In the genomic region with DNA sequence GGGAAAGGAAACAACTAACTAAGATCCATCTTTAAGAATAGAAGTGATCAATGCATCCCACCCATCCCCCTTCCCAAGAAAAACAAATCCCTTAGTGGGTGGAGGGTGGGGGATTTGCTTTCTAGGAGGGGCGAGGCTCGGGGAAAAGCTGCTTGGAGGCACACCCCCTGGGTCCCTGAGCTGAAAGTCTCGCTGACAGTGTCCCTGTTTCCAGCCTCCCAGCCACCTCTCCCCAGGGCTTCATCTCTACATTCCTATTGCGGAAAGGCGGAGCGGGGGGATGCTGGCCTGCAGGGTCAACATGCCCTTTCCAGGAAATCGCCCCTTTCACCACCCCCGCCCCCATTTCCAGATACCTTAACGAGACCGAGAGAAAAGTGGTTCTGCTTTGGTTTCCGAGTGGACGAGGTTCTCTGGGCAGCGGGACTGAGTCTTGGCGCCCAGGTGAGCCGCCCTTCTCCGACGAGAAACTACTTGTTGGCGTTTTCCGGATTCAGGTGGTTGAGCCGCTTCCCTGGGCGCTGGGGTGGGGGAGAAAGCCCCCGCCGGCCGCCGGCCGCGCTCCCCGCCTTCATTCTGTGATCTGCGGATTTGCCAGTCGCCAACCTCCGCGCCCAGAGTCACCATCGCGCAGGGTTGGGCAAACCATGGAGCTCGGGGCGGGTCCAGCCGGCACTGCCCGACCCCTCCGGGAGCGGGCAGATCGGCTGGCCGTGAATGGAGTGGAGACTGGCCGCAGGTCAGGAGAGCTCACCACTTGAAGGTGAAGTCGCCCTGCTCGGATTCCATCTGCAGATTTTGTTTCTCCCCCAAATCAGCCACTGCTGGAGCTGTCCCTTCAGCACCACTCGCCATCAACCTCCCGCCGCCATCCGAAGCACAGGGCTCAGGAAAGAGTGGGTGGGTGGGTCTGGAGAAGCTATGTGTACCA, we compare ENCODE assay signal across 8 cellular contexts. TPM values are rescaled to one million over a fixed set of nuclear protein-coding genes. Genes with fewer than 3 reads are reported as not detected.
DNase-seq lines count a peak whose midpoint lies in the region; ATAC-seq and TF ChIP-seq lines count a peak whose summit lies in the region.

No MANE protein-coding gene starts in this region.

- H3K9ac ChIP-seq in iPS-15b (ENCODE audit: low read depth, low read length) = no peak overlapping the region

- no peak for ATAC-seq in thoracic aorta (ENCODE audit: insufficient number of reproducible peaks, low FRiP score, low read depth)
- ATAC-seq in HG02981 (IDR thresholded peaks at IDR 0.05; ENCODE audit: unreplicated experiment) = no peak

- H3K4me3 ChIP-seq in WERI-Rb-1 (ENCODE audit: low read depth, low read length) (peak overlapping the region; percentile 85), iPS-15b (ENCODE audit: low read depth, low read length) (peak overlapping the region; percentile 61), thoracic aorta (peak overlapping the region; percentile 15)

- peaks cover 11% of the 10 kb centered on the region for H3K36me3 ChIP-seq in WERI-Rb-1
- H3K36me3 ChIP-seq in iPS-15b (ENCODE audit: control insufficient read depth, insufficient read depth, low read length) = no peaks in the 10 kb centered on the region
- no peaks in the 10 kb centered on the region for H3K36me3 ChIP-seq in thoracic aorta

- peak overlapping the region; percentile 57 for H3K27ac ChIP-seq in WERI-Rb-1
- H3K27ac ChIP-seq in thoracic aorta = no peak overlapping the region

- peak; percentile 16 for DNase-seq in activated T-cell treated with anti-CD3 and anti-CD28 coated beads for 48 hours (ENCODE audit: low read depth)
- DNase-seq in activated T-cell treated with anti-CD3 and anti-CD28 coated beads, Interleukin-2, amount 50 U/mL, for 1 hour = no peak
- DNase-seq in WERI-Rb-1 = peak; percentile 59
- DNase-seq in thoracic aorta (ENCODE audit: low spot score) = no peak
- DNase-seq in RKO (ENCODE audit: low spot score) = no peak
- no peak for DNase-seq in SIG-M5 treated with dmso at 0.1 percent for 504 hours (lab: John Stamatoyannopoulos, UW; ENCODE audit: unreplicated experiment)

- H3K9me3 ChIP-seq in WERI-Rb-1 (ENCODE audit: severe bottlenecking) = no peaks in the 10 kb centered on the region
- H3K9me3 ChIP-seq in iPS-15b (ENCODE audit: control insufficient read depth, insufficient read depth, low read length) = no peaks in the 10 kb centered on the region
- no peaks in the 10 kb centered on the region for H3K9me3 ChIP-seq in thoracic aorta

- TF ChIP-seq CTCF in WERI-Rb-1 (IDR thresholded peaks at IDR 0.05; ENCODE audit: low read depth, low read length) (no peak), thoracic aorta (IDR thresholded peaks at IDR 0.05) (no peak)

- H3K4me1 ChIP-seq in iPS-15b (ENCODE audit: control insufficient read depth, insufficient read depth, low read length) (peaks cover 2% of the 10 kb centered on the region), thoracic aorta (ENCODE audit: control insufficient read depth in 1 of 2, low read depth in 2 of 2) (no peaks in the 10 kb centered on the region)

- H3K27me3 ChIP-seq in WERI-Rb-1 (ENCODE audit: insufficient read depth, low read depth, severe bottlenecking) (no peaks in the 10 kb centered on the region), iPS-15b (ENCODE audit: control insufficient read depth, insufficient read depth, low read length) (peaks cover 48% of the 10 kb centered on the region), thoracic aorta (replicated peaks; ENCODE audit: insufficient read depth) (peaks cover 6% of the 10 kb centered on the region)

RNA-seq across cellular contexts. Expression of a gene that starts 0.5 kb away (rescaled TPM):
- total RNA-seq in thoracic aorta = not detected

Comparison
In these comparisons a context has a peak if more than half of its experiments do, and no peak if none do; other contexts are left out.
1. DNase-seq: peak in activated T-cell treated with anti-CD3 and anti-CD28 coated beads for 48 hours (single experiment) and WERI-Rb-1 (single experiment); none in activated T-cell treated with anti-CD3 and anti-CD28 coated beads, Interleukin-2, amount 50 U/mL, for 1 hour (single experiment), thoracic aorta (single experiment), RKO (single experiment) and SIG-M5 treated with dmso at 0.1 percent for 504 hours (single experiment).
2. H3K4me3 ChIP-seq: peak in every context shown above with its lines; median percentile 85 in WERI-Rb-1; 61 in iPS-15b; 15 in thoracic aorta.